Comparison of ENCODE assay signal across 8 cellular contexts in genomic region chr21:32520885-32521735, GRCh38.
DNase-seq lines count a peak whose midpoint lies in the region; ATAC-seq and TF ChIP-seq lines count a peak whose summit lies in the region.

No MANE protein-coding gene starts in this region.

- ATAC-seq in foreskin keratinocyte (peak; percentile 24), GM21528 (IDR thresholded peaks at IDR 0.05; ENCODE audit: low FRiP score, unreplicated experiment) (no peak)

- no peak overlapping the region for H3K4me3 ChIP-seq in HEK293 (ENCODE audit: low read depth, low read length)

- H3K4me1 ChIP-seq in HEK293 (ENCODE audit: control insufficient read depth, insufficient read depth, low read length) (no peaks in the 10 kb centered on the region), foreskin keratinocyte (peaks cover 20% of the 10 kb centered on the region)

- H3K36me3 ChIP-seq in HEK293 (ENCODE audit: control insufficient read depth in 2 of 2, insufficient read depth in 1 of 2, low read length in 2 of 2), result no peaks in the 10 kb centered on the region

- CTCF ChIA-PET in HEK293 (lab: Yijun Ruan, JAX), result interaction anchor here (0.5 to 1.2 kb wide), 5 partner anchors 19 to 105 kb away, joined by 3 to 6 read pairs (median 4); no protein-coding TSS in a partner anchor

- POLR2A ChIA-PET in HEK293 (lab: Yijun Ruan, JAX), result interaction anchor here (0.7 to 1.2 kb wide), 2 partner anchors 17 to 48 kb away, joined by 3 to 5 read pairs; no protein-coding TSS in a partner anchor

- DNase-seq in SKM-1 (lab: John Stamatoyannopoulos, UW; ENCODE audit: unreplicated experiment) (peak; percentile 69), foreskin keratinocyte (peak; percentile 32 to 61), putamen (ENCODE audit: low spot score) (peak; percentile 65), NCI-H2196 treated with DMSO at 0.1 percent for 48 hours (lab: John Stamatoyannopoulos, UW; ENCODE audit: unreplicated experiment) (no peak), NCI-H524 treated with DMSO at 0.1 percent for 48 hours (lab: John Stamatoyannopoulos, UW) (no peak), NCI-H1436 (lab: John Stamatoyannopoulos, UW) (no peak)

- no peak overlapping the region for H3K27ac ChIP-seq in HEK293 (ENCODE audit: extremely low read depth, low read depth, low read length)
- no peak overlapping the region for H3K27ac ChIP-seq in foreskin keratinocyte

- no peaks in the 10 kb centered on the region for H3K9me3 ChIP-seq in HEK293 (ENCODE audit: control insufficient read depth, insufficient read depth, low read depth, low read length)

- TF ChIP-seq CTCF in HEK293 (tag by site-specific recombination; IDR thresholded peaks at IDR 0.05), result no peak
- TF ChIP-seq CTCF in foreskin keratinocyte (conservative IDR thresholded peaks at IDR 0.05), result no peak

- H3K27me3 ChIP-seq in foreskin keratinocyte, result no peaks in the 10 kb centered on the region

TF ChIP-seq in HEK293, 187 proteins besides CTCF, POLR2A, EP300 and RAD21 (continues in another document):
- TF ChIP-seq RBAK (tag by site-specific recombination; IDR thresholded peaks at IDR 0.05) (no peak), ZSCAN16 (tag by site-specific recombination; IDR thresholded peaks at IDR 0.05) (no peak), ZNF560 (tag by site-specific recombination; IDR thresholded peaks at IDR 0.05; ENCODE audit: borderline replicate concordance) (no peak), ZNF24 (tag by site-specific recombination; IDR thresholded peaks at IDR 0.05) (peak; percentile 49; the same call in 1 of the 2 replicates), ZSCAN4 (tag by site-specific recombination; IDR thresholded peaks at IDR 0.05) (no peak), ZBTB7A (tag by site-specific recombination; IDR thresholded peaks at IDR 0.05; ENCODE audit: low read depth) (no peak), ZFHX2 (tag by site-specific recombination; conservative IDR thresholded peaks at IDR 0.05) (no peak), HOXD13 (CRISPR knock-in tag; IDR thresholded peaks at IDR 0.05; ENCODE audit: borderline replicate concordance) (no peak), ZNF26 (tag by site-specific recombination; IDR thresholded peaks at IDR 0.05) (no peak), ZNF169 (tag by site-specific recombination; IDR thresholded peaks at IDR 0.05) (no peak), SCRT2 (tag by site-specific recombination; IDR thresholded peaks at IDR 0.05) (peak; percentile 89), ZNF221 (tag by site-specific recombination; IDR thresholded peaks at IDR 0.05; ENCODE audit: borderline replicate concordance) (no peak), YY1 (tag by site-specific recombination; IDR thresholded peaks at IDR 0.05) (no peak), ZBTB21 (tag by site-specific recombination; IDR thresholded peaks at IDR 0.05) (peak; percentile 92), HOXA7 (CRISPR knock-in tag; IDR thresholded peaks at IDR 0.05; ENCODE audit: borderline replicate concordance) (no peak), ZNF76 (tag by site-specific recombination; IDR thresholded peaks at IDR 0.05; ENCODE audit: borderline replicate concordance, low read depth) (no peak), ZNF274 (IDR thresholded peaks at IDR 0.05; ENCODE audit: low read length) (no peak), ZNF274 (tag by site-specific recombination; IDR thresholded peaks at IDR 0.05; ENCODE audit: borderline replicate concordance) (no peak), YY2 (tag by site-specific recombination; IDR thresholded peaks at IDR 0.05) (no peak), ZNF791 (tag by site-specific recombination; IDR thresholded peaks at IDR 0.05) (no peak), OVOL3 (tag by site-specific recombination; IDR thresholded peaks at IDR 0.05) (no peak), ZBTB20 (tag by site-specific recombination; IDR thresholded peaks at IDR 0.05) (no peak), ZNF677 (tag by site-specific recombination; IDR thresholded peaks at IDR 0.05) (no peak), ZIC2 (tag by site-specific recombination; IDR thresholded peaks at IDR 0.05) (0 out of 2 replicates have a peak, but pooled peaks have one; percentile 21), REPIN1 (tag by site-specific recombination; IDR thresholded peaks at IDR 0.05; ENCODE audit: low read depth) (no peak), ZNF600 (tag by site-specific recombination; IDR thresholded peaks at IDR 0.05) (peak; percentile 26; the same call in 1 of the 2 replicates), ZNF239 (tag by site-specific recombination; IDR thresholded peaks at IDR 0.05) (no peak), ZNF223 (tag by site-specific recombination; IDR thresholded peaks at IDR 0.05) (no peak), ZNF473 (tag by site-specific recombination; IDR thresholded peaks at IDR 0.05) (no peak), ZNF776 (tag by site-specific recombination; IDR thresholded peaks at IDR 0.05; ENCODE audit: borderline replicate concordance) (no peak), ZNF521 (tag by site-specific recombination; IDR thresholded peaks at IDR 0.05) (no peak), ZNF610 (tag by site-specific recombination; IDR thresholded peaks at IDR 0.05; ENCODE audit: borderline replicate concordance) (no peak), WT1 (tag by site-specific recombination; IDR thresholded peaks at IDR 0.05) (peak; percentile 78), KLF8 (tag by site-specific recombination; IDR thresholded peaks at IDR 0.05) (no peak), ZBTB17 (tag by site-specific recombination; IDR thresholded peaks at IDR 0.05) (peak; percentile 79), ZFP3 (tag by site-specific recombination; IDR thresholded peaks at IDR 0.05; ENCODE audit: low read depth) (no peak), ZNF133 (tag by site-specific recombination; IDR thresholded peaks at IDR 0.05) (no peak)
- TF ChIP-seq, protein P1, sequence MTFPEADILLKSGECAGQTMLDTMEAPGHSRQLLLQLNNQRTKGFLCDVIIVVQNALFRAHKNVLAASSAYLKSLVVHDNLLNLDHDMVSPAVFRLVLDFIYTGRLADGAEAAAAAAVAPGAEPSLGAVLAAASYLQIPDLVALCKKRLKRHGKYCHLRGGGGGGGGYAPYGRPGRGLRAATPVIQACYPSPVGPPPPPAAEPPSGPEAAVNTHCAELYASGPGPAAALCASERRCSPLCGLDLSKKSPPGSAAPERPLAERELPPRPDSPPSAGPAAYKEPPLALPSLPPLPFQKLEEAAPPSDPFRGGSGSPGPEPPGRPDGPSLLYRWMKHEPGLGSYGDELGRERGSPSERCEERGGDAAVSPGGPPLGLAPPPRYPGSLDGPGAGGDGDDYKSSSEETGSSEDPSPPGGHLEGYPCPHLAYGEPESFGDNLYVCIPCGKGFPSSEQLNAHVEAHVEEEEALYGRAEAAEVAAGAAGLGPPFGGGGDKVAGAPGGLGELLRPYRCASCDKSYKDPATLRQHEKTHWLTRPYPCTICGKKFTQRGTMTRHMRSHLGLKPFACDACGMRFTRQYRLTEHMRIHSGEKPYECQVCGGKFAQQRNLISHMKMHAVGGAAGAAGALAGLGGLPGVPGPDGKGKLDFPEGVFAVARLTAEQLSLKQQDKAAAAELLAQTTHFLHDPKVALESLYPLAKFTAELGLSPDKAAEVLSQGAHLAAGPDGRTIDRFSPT (tag by site-specific recombination; IDR thresholded peaks at IDR 0.05), result no peak
- TF ChIP-seq, protein P2, sequence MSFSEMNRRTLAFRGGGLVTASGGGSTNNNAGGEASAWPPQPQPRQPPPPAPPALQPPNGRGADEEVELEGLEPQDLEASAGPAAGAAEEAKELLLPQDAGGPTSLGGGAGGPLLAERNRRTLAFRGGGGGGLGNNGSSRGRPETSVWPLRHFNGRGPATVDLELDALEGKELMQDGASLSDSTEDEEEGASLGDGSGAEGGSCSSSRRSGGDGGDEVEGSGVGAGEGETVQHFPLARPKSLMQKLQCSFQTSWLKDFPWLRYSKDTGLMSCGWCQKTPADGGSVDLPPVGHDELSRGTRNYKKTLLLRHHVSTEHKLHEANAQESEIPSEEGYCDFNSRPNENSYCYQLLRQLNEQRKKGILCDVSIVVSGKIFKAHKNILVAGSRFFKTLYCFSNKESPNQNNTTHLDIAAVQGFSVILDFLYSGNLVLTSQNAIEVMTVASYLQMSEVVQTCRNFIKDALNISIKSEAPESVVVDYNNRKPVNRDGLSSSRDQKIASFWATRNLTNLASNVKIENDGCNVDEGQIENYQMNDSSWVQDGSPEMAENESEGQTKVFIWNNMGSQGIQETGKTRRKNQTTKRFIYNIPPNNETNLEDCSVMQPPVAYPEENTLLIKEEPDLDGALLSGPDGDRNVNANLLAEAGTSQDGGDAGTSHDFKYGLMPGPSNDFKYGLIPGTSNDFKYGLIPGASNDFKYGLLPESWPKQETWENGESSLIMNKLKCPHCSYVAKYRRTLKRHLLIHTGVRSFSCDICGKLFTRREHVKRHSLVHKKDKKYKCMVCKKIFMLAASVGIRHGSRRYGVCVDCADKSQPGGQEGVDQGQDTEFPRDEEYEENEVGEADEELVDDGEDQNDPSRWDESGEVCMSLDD (tag by site-specific recombination; IDR thresholded peaks at IDR 0.05), result no peak

Comparison
In these comparisons a context has a peak if more than half of its experiments do, and no peak if none do; other contexts are left out.
1. DNase-seq: peak in SKM-1 (single experiment), foreskin keratinocyte (2 of 2) and putamen (single experiment); none in NCI-H2196 treated with DMSO at 0.1 percent for 48 hours (single experiment), NCI-H524 treated with DMSO at 0.1 percent for 48 hours (single experiment) and NCI-H1436 (single experiment).